In the genomic region with DNA sequence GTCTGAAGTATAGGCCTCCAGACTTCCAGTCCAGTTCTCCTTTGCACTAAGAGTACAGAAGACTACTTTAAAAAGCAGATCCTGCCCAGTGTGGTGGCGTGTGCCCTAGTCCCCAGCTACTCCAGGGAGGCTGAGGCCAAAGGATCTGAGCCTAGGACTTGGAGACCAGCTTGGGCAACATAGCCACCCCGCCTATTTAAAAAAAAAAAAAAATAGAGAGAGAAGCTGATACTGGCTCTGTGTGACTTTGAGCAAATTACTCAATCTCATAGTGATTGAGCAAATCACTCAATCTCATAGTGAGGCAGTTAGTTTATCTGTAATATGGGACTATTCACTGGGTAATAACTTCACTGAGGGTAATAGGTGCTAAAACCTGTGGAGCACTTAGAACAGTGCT, we compare ENCODE assay signal across 24 cellular contexts.
"Had no signal": no experiment of that assay in that cellular context is flagged by ENCODE, and none has a peak within 500 bp of the region (broad histone marks: within the 10 kb centered on the region; RNA-seq: fewer than 3 reads in every experiment).

No MANE protein-coding gene starts in this region.

- H3K36me3 Mint-ChIP-seq: activated naive CD4-positive, alpha-beta T cell treated with anti-CD3 and anti-CD28 coated beads, Interleukin-2, amount 10 ng/mL, durations not matched to agents 7 days and 5 days; mesothelial cell of epicardium; naive thymus-derived CD8-positive, alpha-beta T cell; neural progenitor cell; stimulated activated naive B cell treated with anti-CD40 and anti-IgM and Interleukin-4, amounts not matched to agents 10 μg/mL and 1 μg/mL and 100 μg/mL, for 72 hours had no signal

- H3K36me3 ChIP-seq: gastroesophageal sphincter, heart left ventricle, neural progenitor cell, sigmoid colon, transverse colon, vagina had no signal

- H3K4me1 ChIP-seq: neural progenitor cell, vagina had no signal

- H3K4me3 ChIP-seq: gastroesophageal sphincter, heart left ventricle, neural progenitor cell, sigmoid colon, transverse colon, vagina had no signal

- H3K27me3 ChIP-seq: neural progenitor cell, transverse colon, vagina had no signal

- H3K4me3 Mint-ChIP-seq: endodermal cell; mesothelial cell of epicardium; neural progenitor cell; T-helper 2 cell treated with Interferon-gamma antibody and Interleukin-4, amounts not matched to agents 5 μg/mL and 100 μg/mL, for 36 hours had no signal

- H3K27ac ChIP-seq: epithelial cell of prostate, gastroesophageal sphincter, heart left ventricle, neural progenitor cell, sigmoid colon, transverse colon, vagina, VCaP had no signal

- H3K27me3 Mint-ChIP-seq: naive thymus-derived CD8-positive, alpha-beta T cell; stimulated activated naive B cell treated with anti-CD40 and anti-IgM and Interleukin-4, amounts not matched to agents 10 μg/mL and 1 μg/mL and 100 μg/mL, for 72 hours had no signal

- H3K27ac Mint-ChIP-seq: activated naive CD4-positive, alpha-beta T cell treated with anti-CD3 and anti-CD28 coated beads, Interleukin-2, amount 10 ng/mL, durations not matched to agents 7 days and 5 days; endodermal cell; mesothelial cell of epicardium; neural progenitor cell; stimulated activated naive B cell treated with anti-CD40 and anti-IgM and Interleukin-4, amounts not matched to agents 10 μg/mL and 1 μg/mL and 100 μg/mL, for 72 hours; T-helper 2 cell treated with Interferon-gamma antibody and Interleukin-4, amounts not matched to agents 5 μg/mL and 100 μg/mL, for 36 hours had no signal

- H3K9me3 ChIP-seq: gastroesophageal sphincter, sigmoid colon, transverse colon, vagina had no signal

- ATAC-seq: activated CD4-positive, CD25-positive, alpha-beta regulatory T cell treated with anti-CD3 and anti-CD28 coated beads, Interleukin-2, amount 50 U/mL, for 24 hours; gastroesophageal sphincter; heart left ventricle; left cardiac atrium; naive thymus-derived CD8-positive, alpha-beta T cell; stimulated activated naive B cell treated with anti-CD40 and anti-IgM and Interleukin-4, amounts not matched to agents 10 μg/mL and 1 μg/mL and 100 μg/mL, for 72 hours had no signal

- DNase-seq: activated CD4-positive, alpha-beta T cell treated with anti-CD3 and anti-CD28 coated beads, Interleukin-2, amount 50 U/mL, for 1 hour; activated effector memory CD4-positive, alpha-beta T cell treated with anti-CD3 and anti-CD28 coated beads, Interleukin-2, amount 50 U/mL, for 16 hours; activated naive CD4-positive, alpha-beta T cell treated with anti-CD3 and anti-CD28 coated beads, Interleukin-2, amount 10 ng/mL, durations not matched to agents 7 days and 5 days; activated T-cell treated with anti-CD3 and anti-CD28 coated beads, Interleukin-2, amount 50 U/mL, for 48 hours; amygdala; cortex of kidney; endodermal cell; heart left ventricle; islet precursor cell; left cardiac atrium; naive thymus-derived CD8-positive, alpha-beta T cell; sigmoid colon; stimulated activated CD4-positive, alpha-beta T cell treated with anti-CD3 and anti-CD28 coated beads, Interleukin-2, amount 100 ng/mL, for 48 hours; stimulated activated CD8-positive, alpha-beta memory T cell treated with anti-CD3 and anti-CD28 coated beads, Interleukin-4, amount 100 ng/mL, for 48 hours; stimulated activated naive B cell treated with anti-CD40 and anti-IgM and Interleukin-4, amounts not matched to agents 10 μg/mL and 1 μg/mL and 100 μg/mL, for 72 hours; transverse colon had no signal

- H3K4me1 Mint-ChIP-seq: neural progenitor cell had no signal

- H3K9me3 Mint-ChIP-seq: activated naive CD4-positive, alpha-beta T cell treated with anti-CD3 and anti-CD28 coated beads, Interleukin-2, amount 10 ng/mL, durations not matched to agents 7 days and 5 days; endodermal cell; mesothelial cell of epicardium; neural progenitor cell; stimulated activated naive B cell treated with anti-CD40 and anti-IgM and Interleukin-4, amounts not matched to agents 10 μg/mL and 1 μg/mL and 100 μg/mL, for 72 hours; T-helper 2 cell treated with Interferon-gamma antibody and Interleukin-4, amounts not matched to agents 5 μg/mL and 100 μg/mL, for 36 hours had no signal
